12 cellular contexts compared by ENCODE assay signal in genomic region chr18:58196164-58196563, GRCh38.
A peak's percentile ranks its signal among the peaks of the same experiment; 100 is the strongest.
DNase-seq lines count a peak whose midpoint lies in the region; ATAC-seq and TF ChIP-seq lines count a peak whose summit lies in the region.
"Had no signal": no experiment of that assay in that cellular context is flagged by ENCODE, and none has a peak within 500 bp of the region (broad histone marks: within the 10 kb centered on the region; RNA-seq: fewer than 3 reads in every experiment).

No MANE protein-coding gene starts in this region.

- H3K4me1 Mint-ChIP-seq in neural progenitor cell: peaks cover 23% of the 10 kb centered on the region

- H3K79me2 ChIP-seq in OCI-LY3 (ENCODE audit: low read length) (peaks cover 47% of the 10 kb centered on the region), neural progenitor cell (ENCODE audit: low read depth) (peaks cover 7% of the 10 kb centered on the region)

- H3K36me3 ChIP-seq in OCI-LY3 (replicated peaks; ENCODE audit: low read depth, low read length) (peaks cover 2% of the 10 kb centered on the region), neural progenitor cell (no peaks in the 10 kb centered on the region), gastrocnemius medialis (no peaks in the 10 kb centered on the region), brain microvascular endothelial cell (replicated peaks) (no peaks in the 10 kb centered on the region)
- H3K36me3 ChIP-seq: adrenal gland, neutrophil had no signal

- peak overlapping the region; percentile 81 for H3K4me3 Mint-ChIP-seq in neural progenitor cell

- peak overlapping the region; percentile 70 for H3K4me2 ChIP-seq in OCI-LY3 (ENCODE audit: low read length)
- H3K4me2 ChIP-seq in neural progenitor cell: peak overlapping the region; percentile 76
- H3K4me2 ChIP-seq: KMS-11 had no signal

- H3K27me3 ChIP-seq in OCI-LY3 (ENCODE audit: low read depth, low read length) (peaks cover 13% of the 10 kb centered on the region), neural progenitor cell (peaks cover 11% of the 10 kb centered on the region), gastrocnemius medialis (no peaks in the 10 kb centered on the region), brain microvascular endothelial cell (replicated peaks) (no peaks in the 10 kb centered on the region)
- H3K27me3 ChIP-seq: adrenal gland had no signal

- H4K20me1 ChIP-seq in OCI-LY3 (ENCODE audit: insufficient read depth, low read length): peaks cover 27% of the 10 kb centered on the region
- H4K20me1 ChIP-seq in neural progenitor cell (ENCODE audit: low read depth): peaks cover 29% of the 10 kb centered on the region

- ATAC-seq in gastrocnemius medialis (no peak), HG03139 (IDR thresholded peaks at IDR 0.05; ENCODE audit: unreplicated experiment) (no peak)

- TF ChIP-seq CTCF in OCI-LY3 (IDR thresholded peaks at IDR 0.05; ENCODE audit: low read depth, low read length) (no peak), epithelial cell of esophagus (IDR thresholded peaks at IDR 0.05; ENCODE audit: insufficient read depth, low read depth, low read length, missing control alignments) (no peak), neural progenitor cell (IDR thresholded peaks at IDR 0.05) (no peak), gastrocnemius medialis (IDR thresholded peaks at IDR 0.05 in 4 of 5, conservative IDR thresholded peaks at IDR 0.05 in 1 of 5) (no peak), brain microvascular endothelial cell (IDR thresholded peaks at IDR 0.05; ENCODE audit: low read depth, low read length, missing control alignments) (no peak)

- no peaks in the 10 kb centered on the region for H3K9me3 ChIP-seq in OCI-LY3 (ENCODE audit: insufficient read depth, low read length)
- no peaks in the 10 kb centered on the region for H3K9me3 ChIP-seq in neural progenitor cell (ENCODE audit: low read depth)
- no peaks in the 10 kb centered on the region for H3K9me3 ChIP-seq in gastrocnemius medialis
- H3K9me3 ChIP-seq: adrenal gland, neutrophil had no signal

- DNase-seq in epithelial cell of esophagus (ENCODE audit: low read depth): peak; percentile 33
- DNase-seq in neural progenitor cell (ENCODE audit: low spot score): no peak
- DNase-seq in gastrocnemius medialis: no peak
- no peak for DNase-seq in NCI-H2107 treated with DMSO at 0.1 percent for 48 hours (lab: John Stamatoyannopoulos, UW; ENCODE audit: unreplicated experiment)
- DNase-seq in brain microvascular endothelial cell: no peak
- DNase-seq: foreskin fibroblast had no signal

- in situ Hi-C loops in gastrocnemius medialis (cut with MboI; ENCODE audit: low sequenced_read_pairs in 4 of 4): loop anchor here in 2 of 4 donors (10.0 to 25.0 kb wide), 2 partner anchors 129 to 141 kb away; no protein-coding TSS in a partner anchor
- in situ Hi-C loops in brain microvascular endothelial cell (cut with HindIII; ENCODE audit: low pct_ligation_motif_present, low sequenced_read_pairs): no loop called here

- intact Hi-C loops in gastrocnemius medialis (cut with DNase I; ENCODE audit: low total_unique reads): no loop called here

- TF ChIP-seq POLR2A in gastrocnemius medialis (IDR thresholded peaks at IDR 0.05): no peak

- H3K4me3 ChIP-seq in GM08714 (ENCODE audit: low read length) (peak overlapping the region; percentile 43; the same call in 1 of the 2 replicates), OCI-LY3 (ENCODE audit: low read length) (peak overlapping the region; percentile 74), epithelial cell of esophagus (ENCODE audit: low read length) (no peak overlapping the region), neural progenitor cell (no peak overlapping the region), gastrocnemius medialis (no peak overlapping the region), brain microvascular endothelial cell (ENCODE audit: low read depth, low read length) (no peak overlapping the region)

- H3K9me3 Mint-ChIP-seq in neural progenitor cell: no peaks in the 10 kb centered on the region

- peaks cover 12% of the 10 kb centered on the region for H3K27me3 Mint-ChIP-seq in neural progenitor cell (ENCODE audit: insufficient read depth, low read depth)

- no peaks in the 10 kb centered on the region for H3F3A ChIP-seq in neural progenitor cell (ENCODE audit: low read depth)

- H2AFZ ChIP-seq in OCI-LY3 (ENCODE audit: low read depth, low read length): no peak overlapping the region
- no peak overlapping the region for H2AFZ ChIP-seq in neural progenitor cell (replicated peaks)

- H3K9ac ChIP-seq in OCI-LY3 (ENCODE audit: low read length) (peak overlapping the region; percentile 38), neural progenitor cell (no peak overlapping the region)
- H3K9ac ChIP-seq: KMS-11 had no signal

- H3K36me3 Mint-ChIP-seq in neural progenitor cell: no peaks in the 10 kb centered on the region

- H3K4me1 ChIP-seq in OCI-LY3 (ENCODE audit: low read length) (peaks cover 33% of the 10 kb centered on the region), neural progenitor cell (peaks cover 14% of the 10 kb centered on the region), gastrocnemius medialis (peaks cover 0 to 6% of the 10 kb centered on the region in 2 donors)

- no peak overlapping the region for H3K27ac Mint-ChIP-seq in neural progenitor cell

- H3K27ac ChIP-seq in OCI-LY3 (ENCODE audit: low read length) (no peak overlapping the region), neural progenitor cell (no peak overlapping the region), gastrocnemius medialis (no peak overlapping the region), brain microvascular endothelial cell (no peak overlapping the region)
- H3K27ac ChIP-seq: adrenal gland, KMS-11, neutrophil had no signal

Comparison
In these comparisons a context has a peak if more than half of its experiments do, and no peak if none do; other contexts are left out.
1. H3K4me3 ChIP-seq: peak in GM08714 (single experiment) and OCI-LY3 (single experiment); none in epithelial cell of esophagus (single experiment), neural progenitor cell (single experiment), gastrocnemius medialis (0 of 4) and brain microvascular endothelial cell (single experiment).